ENCODE assay signal across 8 cellular contexts in genomic region chr16:78098544-78099371, GRCh38. TPM values are rescaled to one million over a fixed set of nuclear protein-coding genes. Genes with fewer than 3 reads are reported as not detected.
A peak's percentile ranks its signal among the peaks of the same experiment; 100 is the strongest.
DNase-seq lines count a peak whose midpoint lies in the region; ATAC-seq, FAIRE-seq and TF ChIP-seq lines count a peak whose summit lies in the region.

No MANE protein-coding gene starts in this region.

- WGBS in H9 (ENCODE audit: extremely low coverage, insufficient read length, low lambda C conversion rate): no CpG with 5 or more reads among the region's 20 CpGs

- peak overlapping the region; percentile 86 to 88 for H3K4me3 Mint-ChIP-seq in H9

- intact Hi-C loops in gastrocnemius medialis (cut with DNase I; ENCODE audit: low total_unique reads): loop anchor here (1.0 to 5.0 kb wide), 3 partner anchors 376 to 907 kb away; partner anchors contain the start of genes MON1B and NUDT7

- no peak overlapping the region for H3K23ac ChIP-seq in H9 (ENCODE audit: insufficient read length, low read depth, low read length)

- H3K27me3 Mint-ChIP-seq in H9 (ENCODE audit: low read depth): peaks cover 46% of the 10 kb centered on the region

- H3K79me1 ChIP-seq in H9 (ENCODE audit: insufficient read depth, low read depth, low read length, poor library complexity, severe bottlenecking): peaks cover 5% of the 10 kb centered on the region

- H3K27ac Mint-ChIP-seq in H9: no peak overlapping the region

- H3T11ph ChIP-seq in H9 (ENCODE audit: low read length): no peak overlapping the region

- no peaks in the 10 kb centered on the region for H4K20me1 ChIP-seq in H9 (ENCODE audit: control insufficient read depth, insufficient read depth, insufficient read length)

- H3K9me3 Mint-ChIP-seq in H9: peaks cover 2 to 4% of the 10 kb centered on the region in 2 experiments; a peak in 3 of 5 replicates

- no peak for FAIRE-seq in GM12891 (lab: Jason Lieb, UNC)

- DNase-seq in H9: no peak
- DNase-seq in SK-N-MC (ENCODE audit: low read depth, low spot score): no peak
- DNase-seq in fibroblast of mammary gland (ENCODE audit: low read depth): no peak
- no peak for DNase-seq in gastrocnemius medialis
- no peak for DNase-seq in NK-92 treated with Interleukin-12 subunit alpha and Interleukin-12 subunit beta, amount 100 ng/mL, for 24 hours (lab: John Stamatoyannopoulos, UW)
- DNase-seq in GM12891 (ENCODE audit: insufficient read length, low spot score): no peak
- no peak for DNase-seq in stimulated activated CD4-positive, alpha-beta T cell treated with anti-CD3 and anti-CD28 coated beads, Interleukin-4, amount 100 ng/mL, for 1 hour
- DNase-seq in NCI-H187 treated with DMSO at 0.1 percent for 48 hours (lab: John Stamatoyannopoulos, UW): no peak

- H3K14ac ChIP-seq in H9 (ENCODE audit: insufficient read depth, low read length): no peak overlapping the region

- peaks cover 0 to 4% (median 3%) of the 10 kb centered on the region in 3 experiments; a peak in 2 of 7 replicates for H3K36me3 Mint-ChIP-seq in H9 (ENCODE audit: insufficient read depth in 1 of 3, low read depth in 3 of 3)

- no peak overlapping the region for H4K8ac ChIP-seq in H9 (replicated peaks; ENCODE audit: insufficient read length, low read depth, low read length)

- H3K27ac ChIP-seq in H9 (ENCODE audit: insufficient read length, low read depth, low read length) (no peak overlapping the region), SK-N-MC (peak overlapping the region; percentile 99), gastrocnemius medialis (peak overlapping the region; percentile 83 to 90 (median 86))

- H2BK15ac ChIP-seq in H9 (ENCODE audit: low read depth, low read length): no peak overlapping the region

- peak overlapping the region; percentile 87 for H2AFZ ChIP-seq in H9 (ENCODE audit: low read length)

- H3K4me1 Mint-ChIP-seq in H9: peaks cover 11 to 20% of the 10 kb centered on the region in 2 experiments

- H3K79me2 ChIP-seq in H9 (ENCODE audit: insufficient read depth, low read length): no peaks in the 10 kb centered on the region

- no peak overlapping the region for H2BK5ac ChIP-seq in H9 (ENCODE audit: insufficient read length, low read length)

- H3K4ac ChIP-seq in H9 (ENCODE audit: low read depth, low read length): no peak overlapping the region

- H3K4me3 ChIP-seq in SK-N-MC (peak overlapping the region; percentile 77), fibroblast of mammary gland (ENCODE audit: control insufficient read depth, low read depth, low read length) (peak overlapping the region; percentile 90), gastrocnemius medialis (peak overlapping the region; percentile 79 to 93 (median 92))

- in situ Hi-C loops in gastrocnemius medialis (cut with MboI; ENCODE audit: low sequenced_read_pairs in 4 of 4): no loop called here

- ATAC-seq in gastrocnemius medialis: no peak

- H2BK120ac ChIP-seq in H9 (ENCODE audit: low read depth, low read length, poor library complexity, severe bottlenecking): no peak overlapping the region

- TF ChIP-seq CTCF in H9 (conservative IDR thresholded peaks at IDR 0.05): no peak
- TF ChIP-seq CTCF in fibroblast of mammary gland (conservative IDR thresholded peaks at IDR 0.05; ENCODE audit: control insufficient read depth, insufficient read depth, low read depth, low read length): no peak
- no peak for TF ChIP-seq CTCF in gastrocnemius medialis (IDR thresholded peaks at IDR 0.05 in 4 of 5, conservative IDR thresholded peaks at IDR 0.05 in 1 of 5)

- H3K18ac ChIP-seq in H9 (ENCODE audit: insufficient read length, low read depth, low read length): no peak overlapping the region

- no peak overlapping the region for H2BK20ac ChIP-seq in H9 (ENCODE audit: low read depth, low read length, poor library complexity, severe bottlenecking)

- H4K91ac ChIP-seq in H9 (ENCODE audit: insufficient read length, low read depth, low read length): no peak overlapping the region

- no peak overlapping the region for H3K9ac ChIP-seq in H9 (ENCODE audit: extremely low read depth, insufficient read length, low read length)
- peak overlapping the region; percentile 78 for H3K9ac ChIP-seq in SK-N-MC (ENCODE audit: insufficient read length)

- H3K4me1 ChIP-seq in H9 (ENCODE audit: insufficient read depth, low read length): no peaks in the 10 kb centered on the region
- peaks cover 5 to 6% of the 10 kb centered on the region in 2 donors for H3K4me1 ChIP-seq in gastrocnemius medialis

- H4K5ac ChIP-seq in H9 (ENCODE audit: insufficient read length, low read depth, low read length): no peak overlapping the region

- TF ChIP-seq POLR2A in gastrocnemius medialis (IDR thresholded peaks at IDR 0.05) (no peak), GM12891 (IDR thresholded peaks at IDR 0.05; ENCODE audit: low read depth, low read length) (no peak)

- H3K4me2 ChIP-seq in H9 (ENCODE audit: insufficient read depth, insufficient read length, low read length): peak overlapping the region; percentile 65

- H3K27me3 ChIP-seq in H9 (ENCODE audit: insufficient read depth, low read length) (no peaks in the 10 kb centered on the region; the same call in 1 of the 2 replicates), gastrocnemius medialis (no peaks in the 10 kb centered on the region)

- H3K23me2 ChIP-seq in H9 (ENCODE audit: insufficient read length, low read depth, low read length, poor library complexity, severe bottlenecking): peaks cover 7% of the 10 kb centered on the region

- no peaks in the 10 kb centered on the region for H3K36me3 ChIP-seq in SK-N-MC (ENCODE audit: insufficient read depth, low read length)
- no peaks in the 10 kb centered on the region for H3K36me3 ChIP-seq in gastrocnemius medialis

- H3K9me3 ChIP-seq in H9 (ENCODE audit: control insufficient read depth, low read depth, low read length) (no peaks in the 10 kb centered on the region), SK-N-MC (ENCODE audit: low read depth, low read length) (no peaks in the 10 kb centered on the region), gastrocnemius medialis (no peaks in the 10 kb centered on the region)

- no peak overlapping the region for H2BK12ac ChIP-seq in H9 (ENCODE audit: insufficient read length, low read depth, low read length)

- no peak overlapping the region for H3K56ac ChIP-seq in H9 (ENCODE audit: insufficient read length, low read depth, low read length)

- H2AK5ac ChIP-seq in H9 (ENCODE audit: insufficient read length, low read length): no peak overlapping the region

TF ChIP-seq in GM12891, 5 proteins besides CTCF, POLR2A, EP300 and RAD21:
- TF ChIP-seq POU2F2 (IDR thresholded peaks at IDR 0.05; ENCODE audit: low read depth, low read length): no peak

RNA-seq across cellular contexts. Expression of gene WWOX, which starts 0.7 kb away (rescaled TPM):
- total RNA-seq in H9 (2021) (14.4 and 15.6 TPM in 2 replicates), gastrocnemius medialis (10 to 100 TPM in 1 of 4 donors, 1 to 10 TPM in 3; 3.3 to 13.0 (median 6.0) TPM)
- polyA plus RNA-seq in GM12891 (2012; ENCODE audit: low read depth, missing spikeins): 5.9 TPM
